ENCODE assay signal across 8 cellular contexts in genomic region chr9:70412678-70413426, GRCh38. TPM values are rescaled to one million over a fixed set of nuclear protein-coding genes. Genes with fewer than 3 reads are reported as not detected.
DNase-seq lines count a peak whose midpoint lies in the region; ATAC-seq lines count a peak whose summit lies in the region.

No MANE protein-coding gene starts in this region.

- peaks cover 20 to 27% of the 10 kb centered on the region in 2 donors for H3K4me1 ChIP-seq in duodenal mucosa (ENCODE audit: control insufficient read depth in 1 of 2, insufficient read depth in 2 of 2, low read length in 2 of 2)

- H3K9ac ChIP-seq in duodenal mucosa (ENCODE audit: low read depth in 1 of 2, low read length in 2 of 2): peak overlapping the region; percentile 100

- DNase-seq in stimulated activated naive CD8-positive, alpha-beta T cell treated with anti-CD3 and anti-CD28 coated beads, Interleukin-15, Interleukin-2, amounts not matched to agents 100 U/mL and 50 U/mL, for 24 hours: no peak
- peak; percentile 10 for DNase-seq in NCI-H187 treated with DMSO at 0.1 percent for 48 hours (lab: John Stamatoyannopoulos, UW)
- DNase-seq in activated CD4-positive, alpha-beta memory T cell treated with anti-CD3 and anti-CD28 coated beads, Interleukin-2, amount 10 ng/mL, durations not matched to agents 7 days and 5 days: no peak
- DNase-seq in left lobe of liver (ENCODE audit: low spot score): peak; percentile 84
- peak; percentile 41 for DNase-seq in stimulated activated CD4-positive, alpha-beta T cell treated with anti-CD3 and anti-CD28 coated beads, Interleukin-4, amount 100 ng/mL, for 1 hour
- DNase-seq in SIG-M5 treated with dmso at 0.1 percent for 504 hours (lab: John Stamatoyannopoulos, UW; ENCODE audit: unreplicated experiment): no peak

- no peaks in the 10 kb centered on the region for H3K27me3 ChIP-seq in duodenal mucosa (ENCODE audit: control insufficient read depth in 1 of 2, insufficient read depth in 2 of 2, low read length in 2 of 2)

- no peak for ATAC-seq in stimulated activated naive CD8-positive, alpha-beta T cell treated with anti-CD3 and anti-CD28 coated beads, Interleukin-15, Interleukin-2, amounts not matched to agents 100 U/mL and 50 U/mL, for 24 hours
- peak; percentile 37 for ATAC-seq in left lobe of liver

- CTCF ChIA-PET in activated CD4-positive, alpha-beta memory T cell treated with anti-CD3 and anti-CD28 coated beads, Interleukin-2, amount 10 ng/mL, durations not matched to agents 7 days and 5 days (lab: Charles Lee): interaction anchor here (1.0 to 1.1 kb wide), 2 partner anchors 188 to 190 kb away, joined by 3 to 6 read pairs; no protein-coding TSS in a partner anchor

- H3K9me3 Mint-ChIP-seq in stimulated activated naive CD8-positive, alpha-beta T cell treated with anti-CD3 and anti-CD28 coated beads, Interleukin-15, Interleukin-2, amounts not matched to agents 100 ng/mL and 50 ng/mL, for 24 hours: no peaks in the 10 kb centered on the region
- no peaks in the 10 kb centered on the region for H3K9me3 Mint-ChIP-seq in activated CD4-positive, alpha-beta memory T cell treated with anti-CD3 and anti-CD28 coated beads, Interleukin-2, amount 10 ng/mL, durations not matched to agents 7 days and 5 days

- no peaks in the 10 kb centered on the region for H3K27me3 Mint-ChIP-seq in stimulated activated naive CD8-positive, alpha-beta T cell treated with anti-CD3 and anti-CD28 coated beads, Interleukin-15, Interleukin-2, amounts not matched to agents 100 ng/mL and 50 ng/mL, for 24 hours
- no peaks in the 10 kb centered on the region for H3K27me3 Mint-ChIP-seq in activated CD4-positive, alpha-beta memory T cell treated with anti-CD3 and anti-CD28 coated beads, Interleukin-2, amount 10 ng/mL, durations not matched to agents 7 days and 5 days

- H3K4me1 Mint-ChIP-seq in stimulated activated naive CD8-positive, alpha-beta T cell treated with anti-CD3 and anti-CD28 coated beads, Interleukin-15, Interleukin-2, amounts not matched to agents 100 ng/mL and 50 ng/mL, for 24 hours (ENCODE audit: low read depth): peaks cover 57% of the 10 kb centered on the region
- H3K4me1 Mint-ChIP-seq in activated CD4-positive, alpha-beta memory T cell treated with anti-CD3 and anti-CD28 coated beads, Interleukin-2, amount 10 ng/mL, durations not matched to agents 7 days and 5 days: peaks cover 44% of the 10 kb centered on the region

- H3K9me3 ChIP-seq in duodenal mucosa (ENCODE audit: control insufficient read depth in 1 of 2, low read length in 2 of 2): no peaks in the 10 kb centered on the region

- peak overlapping the region; percentile 97 to 98 for H3K4me3 ChIP-seq in duodenal mucosa (ENCODE audit: low read depth in 1 of 2, low read length in 2 of 2)

- peaks cover 0 to 4% of the 10 kb centered on the region in 2 donors for H3K36me3 ChIP-seq in duodenal mucosa (ENCODE audit: control insufficient read depth in 1 of 2, insufficient read depth in 2 of 2, low read length in 2 of 2)

- H3K27ac ChIP-seq in duodenal mucosa (ENCODE audit: low read depth, low read length): peak overlapping the region; percentile 100

- peak overlapping the region; percentile 99 for H3K27ac Mint-ChIP-seq in stimulated activated naive CD8-positive, alpha-beta T cell treated with anti-CD3 and anti-CD28 coated beads, Interleukin-15, Interleukin-2, amounts not matched to agents 100 ng/mL and 50 ng/mL, for 24 hours
- peak overlapping the region; percentile 97 for H3K27ac Mint-ChIP-seq in activated CD4-positive, alpha-beta memory T cell treated with anti-CD3 and anti-CD28 coated beads, Interleukin-2, amount 10 ng/mL, durations not matched to agents 7 days and 5 days

- no peaks in the 10 kb centered on the region for H3K36me3 Mint-ChIP-seq in stimulated activated naive CD8-positive, alpha-beta T cell treated with anti-CD3 and anti-CD28 coated beads, Interleukin-15, Interleukin-2, amounts not matched to agents 100 ng/mL and 50 ng/mL, for 24 hours (ENCODE audit: low read depth)
- peaks cover 26% of the 10 kb centered on the region for H3K36me3 Mint-ChIP-seq in activated CD4-positive, alpha-beta memory T cell treated with anti-CD3 and anti-CD28 coated beads, Interleukin-2, amount 10 ng/mL, durations not matched to agents 7 days and 5 days (ENCODE audit: low read depth)

- H3K4me3 Mint-ChIP-seq in stimulated activated naive CD8-positive, alpha-beta T cell treated with anti-CD3 and anti-CD28 coated beads, Interleukin-15, Interleukin-2, amounts not matched to agents 100 ng/mL and 50 ng/mL, for 24 hours: peak overlapping the region; percentile 92
- peak overlapping the region; percentile 96 for H3K4me3 Mint-ChIP-seq in activated CD4-positive, alpha-beta memory T cell treated with anti-CD3 and anti-CD28 coated beads, Interleukin-2, amount 10 ng/mL, durations not matched to agents 7 days and 5 days

- POLR2A ChIA-PET in activated CD4-positive, alpha-beta memory T cell treated with anti-CD3 and anti-CD28 coated beads, Interleukin-2, amount 10 ng/mL, durations not matched to agents 7 days and 5 days (lab: Charles Lee): interaction anchor here (1.0 to 5.6 kb wide), 10 partner anchors 8 to 194 kb away, joined by 3 to 95 read pairs (median 6); no protein-coding TSS in a partner anchor

RNA-seq across cellular contexts. Expression of gene KLF9, which starts 1.6 kb away (rescaled TPM):
- 10 to 100 TPM; 19.2 to 19.6 TPM for total RNA-seq in activated CD4-positive, alpha-beta memory T cell treated with anti-CD3 and anti-CD28 coated beads, Interleukin-2, amount 10 ng/mL, durations not matched to agents 7 days and 5 days
- 35.5 TPM for total RNA-seq in left lobe of liver

Comparison
In these comparisons a context has a peak if more than half of its experiments do, and no peak if none do; other contexts are left out.
1. DNase-seq: peak in NCI-H187 treated with DMSO at 0.1 percent for 48 hours (single experiment), left lobe of liver (single experiment) and stimulated activated CD4-positive, alpha-beta T cell treated with anti-CD3 and anti-CD28 coated beads, Interleukin-4, amount 100 ng/mL, for 1 hour (single experiment); none in stimulated activated naive CD8-positive, alpha-beta T cell treated with anti-CD3 and anti-CD28 coated beads, Interleukin-15, Interleukin-2, amounts not matched to agents 100 U/mL and 50 U/mL, for 24 hours (single experiment), activated CD4-positive, alpha-beta memory T cell treated with anti-CD3 and anti-CD28 coated beads, Interleukin-2, amount 10 ng/mL, durations not matched to agents 7 days and 5 days (single experiment) and SIG-M5 treated with dmso at 0.1 percent for 504 hours (single experiment).